ENCODE assay signal across 21 cellular contexts in genomic region chr7:121045090-121045489, GRCh38. TPM values are rescaled to one million over a fixed set of nuclear protein-coding genes. Genes with fewer than 3 reads are reported as not detected.
"Had no signal": no experiment of that assay in that cellular context is flagged by ENCODE, and none has a peak within 500 bp of the region (broad histone marks: within the 10 kb centered on the region; RNA-seq: fewer than 3 reads in every experiment).

No MANE protein-coding gene starts in this region.

- H3K4me1 ChIP-seq: body of pancreas had no signal

- H3K4me3 ChIP-seq: body of pancreas, dorsolateral prefrontal cortex, left lung, spleen had no signal

- H3K4me1 Mint-ChIP-seq: activated B cell treated with CpG ODN at 0.5 μM for 24 hours; activated CD8-positive, alpha-beta memory T cell treated with anti-CD3 and anti-CD28 coated beads, Interleukin-2, amount 10 ng/mL, durations not matched to agents 7 days and 5 days; naive thymus-derived CD8-positive, alpha-beta T cell; stimulated activated naive B cell treated with anti-CD40 and anti-IgM and Interleukin-4, amounts not matched to agents 10 μg/mL and 1 μg/mL and 100 μg/mL, for 72 hours had no signal

- H3K27ac Mint-ChIP-seq: activated B cell treated with CpG ODN at 0.5 μM for 24 hours; activated CD4-positive, alpha-beta memory T cell treated with anti-CD3 and anti-CD28 coated beads, Interleukin-2, amount 10 ng/mL, durations not matched to agents 7 days and 5 days; activated CD8-positive, alpha-beta memory T cell treated with anti-CD3 and anti-CD28 coated beads, Interleukin-2, amount 10 ng/mL, durations not matched to agents 7 days and 5 days; activated naive CD8-positive, alpha-beta T cell treated with anti-CD3 and anti-CD28 coated beads, Interleukin-2, amount 10 ng/mL, durations not matched to agents 7 days and 5 days; endodermal cell; naive thymus-derived CD8-positive, alpha-beta T cell; stimulated activated naive B cell treated with anti-CD40 and anti-IgM and Interleukin-4, amounts not matched to agents 10 μg/mL and 1 μg/mL and 100 μg/mL, for 72 hours; T-helper 2 cell treated with Interferon-gamma antibody and Interleukin-4, amounts not matched to agents 5 μg/mL and 100 μg/mL, for 36 hours had no signal

- ATAC-seq: activated CD8-positive, alpha-beta memory T cell treated with anti-CD3 and anti-CD28 coated beads, Interleukin-2, amount 10 ng/mL, durations not matched to agents 7 days and 5 days; body of pancreas; left lung; naive thymus-derived CD8-positive, alpha-beta T cell; stimulated activated naive B cell treated with anti-CD40 and anti-IgM and Interleukin-4, amounts not matched to agents 10 μg/mL and 1 μg/mL and 100 μg/mL, for 72 hours had no signal

- H3K9me3 ChIP-seq: body of pancreas, left lung, neutrophil, spleen had no signal

- H3K36me3 Mint-ChIP-seq: activated CD8-positive, alpha-beta memory T cell treated with anti-CD3 and anti-CD28 coated beads, Interleukin-2, amount 10 ng/mL, durations not matched to agents 7 days and 5 days; activated naive CD8-positive, alpha-beta T cell treated with anti-CD3 and anti-CD28 coated beads, Interleukin-2, amount 10 ng/mL, durations not matched to agents 7 days and 5 days; naive thymus-derived CD8-positive, alpha-beta T cell had no signal

- H3K36me3 ChIP-seq: left lung, neutrophil, spleen had no signal

- H3K27ac ChIP-seq: body of pancreas, dorsolateral prefrontal cortex, left lung, neutrophil, spleen had no signal

- DNase-seq: activated B cell treated with CpG ODN at 0.5 μM for 24 hours; activated CD4-positive, alpha-beta memory T cell treated with anti-CD3 and anti-CD28 coated beads, Interleukin-2, amount 10 ng/mL, durations not matched to agents 7 days and 5 days; activated CD4-positive, alpha-beta T cell treated with anti-CD3 and anti-CD28 coated beads for 48 hours; activated CD8-positive, alpha-beta memory T cell treated with anti-CD3 and anti-CD28 coated beads, Interleukin-2, amount 10 ng/mL, durations not matched to agents 7 days and 5 days; activated naive CD4-positive, alpha-beta T cell; activated naive CD8-positive, alpha-beta T cell treated with anti-CD3 and anti-CD28 coated beads, Interleukin-2, amount 10 ng/mL, durations not matched to agents 7 days and 5 days; amygdala; body of pancreas; caudate nucleus; dorsolateral prefrontal cortex; endodermal cell; head of caudate nucleus; left lung; mesenchymal stem cell; naive thymus-derived CD8-positive, alpha-beta T cell; spleen; stimulated activated naive B cell treated with anti-CD40 and anti-IgM and Interleukin-4, amounts not matched to agents 10 μg/mL and 1 μg/mL and 100 μg/mL, for 72 hours had no signal

- H3K4me3 Mint-ChIP-seq: activated B cell treated with CpG ODN at 0.5 μM for 24 hours; activated CD4-positive, alpha-beta memory T cell treated with anti-CD3 and anti-CD28 coated beads, Interleukin-2, amount 10 ng/mL, durations not matched to agents 7 days and 5 days; activated CD8-positive, alpha-beta memory T cell treated with anti-CD3 and anti-CD28 coated beads, Interleukin-2, amount 10 ng/mL, durations not matched to agents 7 days and 5 days; activated naive CD8-positive, alpha-beta T cell treated with anti-CD3 and anti-CD28 coated beads, Interleukin-2, amount 10 ng/mL, durations not matched to agents 7 days and 5 days; endodermal cell; naive thymus-derived CD8-positive, alpha-beta T cell; stimulated activated naive B cell treated with anti-CD40 and anti-IgM and Interleukin-4, amounts not matched to agents 10 μg/mL and 1 μg/mL and 100 μg/mL, for 72 hours; T-helper 2 cell treated with Interferon-gamma antibody and Interleukin-4, amounts not matched to agents 5 μg/mL and 100 μg/mL, for 36 hours had no signal

- FAIRE-seq: frontal cortex, keratinocyte had no signal

- H3K27me3 ChIP-seq: body of pancreas, dorsolateral prefrontal cortex, left lung, neutrophil, spleen had no signal

- H3K9me3 Mint-ChIP-seq: activated CD4-positive, alpha-beta memory T cell treated with anti-CD3 and anti-CD28 coated beads, Interleukin-2, amount 10 ng/mL, durations not matched to agents 7 days and 5 days; activated naive CD8-positive, alpha-beta T cell treated with anti-CD3 and anti-CD28 coated beads, Interleukin-2, amount 10 ng/mL, durations not matched to agents 7 days and 5 days; T-helper 2 cell treated with Interferon-gamma antibody and Interleukin-4, amounts not matched to agents 5 μg/mL and 100 μg/mL, for 36 hours had no signal

RNA-seq across cellular contexts. Expression of gene CPED1, which starts 56.6 kb away (rescaled TPM):
- total RNA-seq: activated CD4-positive, alpha-beta memory T cell treated with anti-CD3 and anti-CD28 coated beads, Interleukin-2, amount 10 ng/mL, durations not matched to agents 7 days and 5 days; activated naive CD8-positive, alpha-beta T cell treated with anti-CD3 and anti-CD28 coated beads, Interleukin-2, amount 10 ng/mL, durations not matched to agents 7 days and 5 days; naive thymus-derived CD8-positive, alpha-beta T cell had no signal
- polyA plus RNA-seq: naive thymus-derived CD8-positive, alpha-beta T cell had no signal
